ENCODE assay signal across 10 cellular contexts in the genomic region with DNA sequence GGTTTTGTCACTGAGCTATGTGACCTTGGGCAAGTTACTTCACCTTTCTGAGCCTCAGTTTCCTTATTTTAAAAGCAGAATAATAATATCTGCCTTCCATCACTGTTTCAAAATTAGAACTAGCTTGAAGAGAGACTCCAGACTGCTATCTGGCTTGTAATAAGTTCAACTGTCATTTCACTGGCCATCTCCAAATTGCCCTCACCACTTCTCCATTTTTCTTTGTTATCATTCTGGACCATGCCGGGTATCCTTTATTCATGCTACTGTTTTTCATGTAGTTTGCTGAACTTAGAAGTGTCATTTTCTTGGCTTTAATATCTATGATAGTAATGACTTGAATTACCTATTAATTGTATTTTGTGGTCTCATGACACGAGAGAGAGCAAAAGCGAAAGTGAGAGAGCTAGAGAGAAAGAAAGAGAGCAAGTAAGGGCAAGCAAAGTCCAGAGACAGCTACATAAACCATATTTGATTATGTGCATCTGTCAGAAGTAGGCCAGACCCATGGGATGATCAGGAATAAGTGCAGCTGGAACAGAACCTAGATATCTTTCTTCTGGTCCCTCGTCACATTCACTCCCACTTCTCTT.
DNase-seq lines count a peak whose midpoint lies in the region; ATAC-seq and TF ChIP-seq lines count a peak whose summit lies in the region.
"Had no signal": no experiment of that assay in that cellular context is flagged by ENCODE, and none has a peak within 500 bp of the region (broad histone marks: within the 10 kb centered on the region; RNA-seq: fewer than 3 reads in every experiment).

No MANE protein-coding gene starts in this region.

- TF ChIP-seq CTCF in mucosa of descending colon (IDR thresholded peaks at IDR 0.05) = no peak

- H3K4me1 ChIP-seq in mucosa of descending colon (ENCODE audit: low read depth) = no peaks in the 10 kb centered on the region
- peaks cover 11% of the 10 kb centered on the region for H3K4me1 ChIP-seq in HAP-1

- no peaks in the 10 kb centered on the region for H3K9me3 ChIP-seq in mucosa of descending colon
- H3K9me3 ChIP-seq in HAP-1 = no peaks in the 10 kb centered on the region

- H3K36me3 ChIP-seq in mucosa of descending colon (ENCODE audit: low read depth) (no peaks in the 10 kb centered on the region), HAP-1 (replicated peaks) (no peaks in the 10 kb centered on the region)

- intact Hi-C loops in mucosa of descending colon (cut with DNase I, micrococcal nuclease) = no loop called here

- H3K4me3 ChIP-seq in mucosa of descending colon (no peak overlapping the region), HAP-1 (no peak overlapping the region)

- H3K27me3 ChIP-seq in HAP-1 (ENCODE audit: low read depth) = no peaks in the 10 kb centered on the region

- ATAC-seq in GM18868 (IDR thresholded peaks at IDR 0.05; ENCODE audit: unreplicated experiment) = peak; percentile 63
- ATAC-seq in GM21528 (IDR thresholded peaks at IDR 0.05; ENCODE audit: low FRiP score, unreplicated experiment) = peak; percentile 61
- peak; percentile 20 for ATAC-seq in mucosa of descending colon
- ATAC-seq in GM18520 (IDR thresholded peaks at IDR 0.05; ENCODE audit: unreplicated experiment) = no peak

- DNase-seq in KBM-7 (peak; percentile 24), mucosa of descending colon (no peak), HAP-1 (ENCODE audit: low spot score in 2 of 2) (no peak), activated T-cell treated with anti-CD3 and anti-CD28 coated beads for 4 hours (no peak), SKM-1 treated with dmso at 0.1 percent for 144 hours (lab: John Stamatoyannopoulos, UW; ENCODE audit: unreplicated experiment) (no peak)
- DNase-seq: activated naive CD4-positive, alpha-beta T cell treated with anti-CD3 and anti-CD28 coated beads, Interleukin-2, amount 50 U/mL, for 16 hours; naive B cell had no signal

- in situ Hi-C loops in KBM-7 (cut with MboI; ENCODE audit: low pct_unique_long_range_greater_than_20kb, low sequenced_read_pairs) = no loop called here
- in situ Hi-C loops in HAP-1 (cut with MboI; ENCODE audit: low sequenced_read_pairs) = no loop called here
